ENCODE assay signal across 1 cellular context in genomic region chr7:150340024-150340749, GRCh38.
TF ChIP-seq lines count a peak whose summit lies in the region.

No MANE protein-coding gene starts in this region.

TF ChIP-seq in GM12878, 131 proteins besides CTCF, POLR2A, EP300 and RAD21:
- no peak for TF ChIP-seq ZNF217 (IDR thresholded peaks at IDR 0.05)
- peak in 1 of 2 experiments; percentile 55; a peak in 1 of 3 replicates for TF ChIP-seq EGR1 (IDR thresholded peaks at IDR 0.05; ENCODE audit: borderline replicate concordance in 1 of 2, low read depth in 2 of 2, low read length in 2 of 2)
- TF ChIP-seq STAT3 (IDR thresholded peaks at IDR 0.05; ENCODE audit: low read depth, low read length) = no peak
- TF ChIP-seq CHD4 (IDR thresholded peaks at IDR 0.05) = no peak
- TF ChIP-seq LARP7 (IDR thresholded peaks at IDR 0.05) = no peak
